ENCODE assay signal across 8 cellular contexts in the genomic region with DNA sequence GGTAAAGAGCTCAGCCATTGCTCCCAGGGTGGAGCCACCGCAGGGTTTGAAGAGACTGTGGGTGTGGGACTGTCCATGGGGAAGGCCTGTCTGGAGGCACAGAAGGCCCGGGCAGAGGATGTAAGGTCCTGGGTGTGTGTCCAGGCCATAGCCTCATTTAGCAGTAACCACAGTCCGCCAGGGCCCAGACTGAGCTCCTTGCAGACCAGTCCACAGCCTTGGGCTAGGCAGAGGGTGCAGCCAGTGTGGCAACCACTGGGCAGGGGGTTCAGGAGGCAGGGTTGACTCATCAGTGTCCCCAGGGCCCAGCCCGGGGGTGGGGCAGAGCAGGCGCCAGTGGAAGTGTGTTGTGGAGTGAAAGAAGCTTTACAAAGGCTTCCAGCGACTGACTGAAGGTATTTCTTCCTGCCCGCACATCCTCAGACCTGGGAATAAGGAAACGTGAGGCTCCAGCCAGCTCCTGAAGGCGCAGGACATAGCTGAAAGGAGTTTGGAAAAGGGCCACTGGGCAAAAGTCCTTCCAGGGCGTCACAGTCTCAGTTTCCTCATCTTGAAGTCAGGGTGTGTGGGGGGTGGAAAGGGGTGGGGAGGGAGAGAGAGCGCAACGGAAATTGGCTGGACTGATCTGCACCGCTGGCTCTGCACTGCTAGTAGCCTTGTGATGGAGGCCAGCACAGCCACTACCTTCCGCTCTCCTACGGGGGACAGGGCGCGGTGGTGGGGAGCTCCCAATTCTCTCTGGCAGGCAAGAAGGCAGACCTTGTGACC. TPM values are rescaled to one million over a fixed set of nuclear protein-coding genes. Genes with fewer than 3 reads are reported as not detected.
DNase-seq lines count a peak whose midpoint lies in the region; ATAC-seq, FAIRE-seq and TF ChIP-seq lines count a peak whose summit lies in the region.

No MANE protein-coding gene starts in this region.

- H3K4me1 Mint-ChIP-seq in activated CD4-positive, alpha-beta T cell treated with anti-CD3 and anti-CD28 coated beads, Interleukin-2, amount 10 ng/mL, durations not matched to agents 24 days and 14 days, result peaks cover 48% of the 10 kb centered on the region
- peaks cover 48% of the 10 kb centered on the region for H3K4me1 Mint-ChIP-seq in activated T-cell treated with anti-CD3 and anti-CD28 coated beads, Interleukin-2, amount 50 U/mL, for 72 hours (ENCODE audit: low read depth)

- peak; percentile 65 for DNase-seq in activated CD4-positive, alpha-beta T cell treated with anti-CD3 and anti-CD28 coated beads, Interleukin-2, amount 10 ng/mL, durations not matched to agents 24 days and 14 days
- DNase-seq in activated CD4-positive, alpha-beta T cell treated with anti-CD3 and anti-CD28 coated beads for 48 hours, result no peak
- DNase-seq in Jurkat, Clone E6-1 (ENCODE audit: low read depth, low spot score), result no peak
- DNase-seq in activated T-cell treated with anti-CD3 and anti-CD28 coated beads, Interleukin-2, amount 50 U/mL, for 72 hours, result peak in 1 of 2 donors; percentile 15
- DNase-seq in head of caudate nucleus, result peak in 25 of 42 donors; percentile 14 to 72 (median 44)
- peak in 5 of 6 donors; percentile 20 to 75 (median 41) for DNase-seq in pancreas
- no peak for DNase-seq in NCI-H128 (lab: John Stamatoyannopoulos, UW; ENCODE audit: unreplicated experiment)

- intact Hi-C loops in activated CD4-positive, alpha-beta T cell treated with anti-CD3 and anti-CD28 coated beads, Interleukin-2, amount 10 ng/mL, durations not matched to agents 24 days and 14 days (cut with micrococcal nuclease), result loop anchor here (10.0 kb wide), 1 partner anchor 571 kb away; no protein-coding TSS in a partner anchor
- intact Hi-C loops in head of caudate nucleus (cut with DNase I) (loop anchor here (10.0 kb wide), 1 partner anchor 211 kb away; a partner anchor contains a TSS), pancreas (cut with DNase I) (no loop called here)

- H3K36me3 ChIP-seq in pancreas, result no peaks in the 10 kb centered on the region

- no peak for ATAC-seq in activated T-cell treated with anti-CD3 and anti-CD28 coated beads, Interleukin-2, amount 50 U/mL, for 72 hours (replicated peaks in 1 of 2)
- ATAC-seq in pancreas, result peak in 2 of 4 donors; percentile 9 to 43
- no peak for ATAC-seq in GM19324 (IDR thresholded peaks at IDR 0.05; ENCODE audit: low FRiP score, unreplicated experiment)

- no peaks in the 10 kb centered on the region for H3K9me3 Mint-ChIP-seq in activated CD4-positive, alpha-beta T cell treated with anti-CD3 and anti-CD28 coated beads, Interleukin-2, amount 10 ng/mL, durations not matched to agents 24 days and 14 days
- no peaks in the 10 kb centered on the region for H3K9me3 Mint-ChIP-seq in activated T-cell treated with anti-CD3 and anti-CD28 coated beads, Interleukin-2, amount 50 U/mL, for 72 hours

- FAIRE-seq in pancreas (lab: Jason Lieb, UNC), result no peak

- WGBS in pancreas, 2 donors, result 79% methylated on average over 17 of the region's 17 CpGs

- TF ChIP-seq CTCF in pancreas (IDR thresholded peaks at IDR 0.05), result no peak

- H3K27me3 Mint-ChIP-seq in activated CD4-positive, alpha-beta T cell treated with anti-CD3 and anti-CD28 coated beads, Interleukin-2, amount 10 ng/mL, durations not matched to agents 24 days and 14 days, result peaks cover 12% of the 10 kb centered on the region
- H3K27me3 Mint-ChIP-seq in activated T-cell treated with anti-CD3 and anti-CD28 coated beads, Interleukin-2, amount 50 U/mL, for 72 hours (ENCODE audit: low read depth), result no peaks in the 10 kb centered on the region

- H3K27me3 ChIP-seq in pancreas, result no peaks in the 10 kb centered on the region

- no peaks in the 10 kb centered on the region for H3K4me1 ChIP-seq in pancreas

- H3K9me3 ChIP-seq in pancreas, result no peaks in the 10 kb centered on the region

- peaks cover 2% of the 10 kb centered on the region for H3K36me3 Mint-ChIP-seq in activated CD4-positive, alpha-beta T cell treated with anti-CD3 and anti-CD28 coated beads, Interleukin-2, amount 10 ng/mL, durations not matched to agents 24 days and 14 days (ENCODE audit: low read depth)
- H3K36me3 Mint-ChIP-seq in activated T-cell treated with anti-CD3 and anti-CD28 coated beads, Interleukin-2, amount 50 U/mL, for 72 hours (ENCODE audit: insufficient read depth in 2 of 2), result no peaks in the 10 kb centered on the region

- H3K4me3 ChIP-seq in Jurkat, Clone E6-1 (ENCODE audit: low read length), result peak overlapping the region; percentile 79
- H3K4me3 ChIP-seq in pancreas, result peak overlapping the region in 2 of 4 donors; percentile 64 to 81

- H3K27ac ChIP-seq in pancreas, result peak overlapping the region; percentile 26 to 66 (median 58)

- H3K27ac Mint-ChIP-seq in activated CD4-positive, alpha-beta T cell treated with anti-CD3 and anti-CD28 coated beads, Interleukin-2, amount 10 ng/mL, durations not matched to agents 24 days and 14 days, result peak overlapping the region; percentile 96
- H3K27ac Mint-ChIP-seq in activated T-cell treated with anti-CD3 and anti-CD28 coated beads, Interleukin-2, amount 50 U/mL, for 72 hours, result no peak overlapping the region

- H3K4me3 Mint-ChIP-seq in activated CD4-positive, alpha-beta T cell treated with anti-CD3 and anti-CD28 coated beads, Interleukin-2, amount 10 ng/mL, durations not matched to agents 24 days and 14 days, result peak overlapping the region; percentile 96
- peak overlapping the region; percentile 84 to 91 for H3K4me3 Mint-ChIP-seq in activated T-cell treated with anti-CD3 and anti-CD28 coated beads, Interleukin-2, amount 50 U/mL, for 72 hours

RNA-seq across cellular contexts. Expression of a gene that starts 27.8 kb away (rescaled TPM):
- total RNA-seq in activated CD4-positive, alpha-beta T cell treated with anti-CD3 and anti-CD28 coated beads, Interleukin-2, amount 10 ng/mL, durations not matched to agents 24 days and 14 days, result 0.69 and 1.2 TPM in 2 replicates
- polyA plus RNA-seq in Jurkat, Clone E6-1 (2012; ENCODE audit: insufficient read depth, insufficient read length), result not detected
- total RNA-seq in activated T-cell treated with anti-CD3 and anti-CD28 coated beads, Interleukin-2, amount 50 U/mL, for 72 hours, result under 1 TPM; 0.12 to 0.16 TPM
- 1 to 10 TPM; 2.6 to 9.3 (median 6.2) TPM for total RNA-seq in pancreas
- polyA plus RNA-seq in pancreas, result 10 to 100 TPM in 1 of 2 donors, 1 to 10 TPM in 1; 5.4 to 30.5 TPM

Comparison
In these comparisons a context has a peak if more than half of its experiments do, and no peak if none do; other contexts are left out.
1. DNase-seq: peak in activated CD4-positive, alpha-beta T cell treated with anti-CD3 and anti-CD28 coated beads, Interleukin-2, amount 10 ng/mL, durations not matched to agents 24 days and 14 days (single experiment), head of caudate nucleus (25 of 42) and pancreas (5 of 6); none in activated CD4-positive, alpha-beta T cell treated with anti-CD3 and anti-CD28 coated beads for 48 hours (single experiment), Jurkat, Clone E6-1 (single experiment) and NCI-H128 (single experiment).
2. intact Hi-C loops: an anchor here in activated CD4-positive, alpha-beta T cell treated with anti-CD3 and anti-CD28 coated beads, Interleukin-2, amount 10 ng/mL, durations not matched to agents 24 days and 14 days (10.0 kb wide) and head of caudate nucleus (10.0 kb wide); none called in pancreas.